Comparison of ENCODE assay signal across 8 cellular contexts in the genomic region with DNA sequence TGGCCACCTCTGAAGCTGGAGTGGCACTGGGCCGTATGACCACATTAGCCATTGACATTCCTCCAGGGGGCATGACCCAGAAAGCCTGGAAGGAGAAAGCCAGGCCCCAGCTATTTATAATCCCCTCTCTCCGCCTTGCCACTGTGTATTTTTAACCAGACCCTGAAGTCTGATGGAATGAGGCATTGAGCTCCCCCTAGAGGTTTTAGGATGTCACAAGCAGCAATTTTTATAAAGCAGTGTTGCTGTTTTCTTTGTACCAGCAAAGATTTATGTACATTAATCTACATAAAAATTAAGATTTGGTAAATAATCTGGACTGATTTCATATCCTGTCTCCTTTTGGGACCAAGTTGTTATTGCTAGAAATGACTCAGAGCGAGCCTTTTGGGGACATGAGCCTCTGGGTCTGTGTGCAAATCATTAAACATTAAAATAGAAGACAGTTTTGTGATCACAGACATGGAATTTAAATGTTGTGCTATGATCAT.
DNase-seq lines count a peak whose midpoint lies in the region; ATAC-seq and TF ChIP-seq lines count a peak whose summit lies in the region.

No MANE protein-coding gene starts in this region.

- no peak overlapping the region for H2AFZ ChIP-seq in neural progenitor cell (replicated peaks)

- H3K36me3 ChIP-seq in neural progenitor cell = no peaks in the 10 kb centered on the region

- no peak overlapping the region for H3K27ac Mint-ChIP-seq in neural progenitor cell

- no peaks in the 10 kb centered on the region for H3K27me3 Mint-ChIP-seq in neural progenitor cell (ENCODE audit: insufficient read depth, low read depth)

- peaks cover 27% of the 10 kb centered on the region for H3K4me1 ChIP-seq in neural progenitor cell

- H3K9me3 ChIP-seq in neural progenitor cell (ENCODE audit: low read depth) = no peaks in the 10 kb centered on the region

- peak; percentile 90 for TF ChIP-seq CTCF in fibroblast of pulmonary artery (IDR thresholded peaks at IDR 0.05; ENCODE audit: low read length, missing control alignments)
- TF ChIP-seq CTCF in neural progenitor cell (IDR thresholded peaks at IDR 0.05) = peak; percentile 87

- no peaks in the 10 kb centered on the region for H3K27me3 ChIP-seq in neural progenitor cell

- no peak overlapping the region for H3K27ac ChIP-seq in neural progenitor cell

- peaks cover 4% of the 10 kb centered on the region for H3K36me3 Mint-ChIP-seq in neural progenitor cell

- no peak overlapping the region for H3K4me3 Mint-ChIP-seq in neural progenitor cell

- H4K20me1 ChIP-seq in neural progenitor cell (ENCODE audit: low read depth) = peaks cover 36% of the 10 kb centered on the region

- H3K4me3 ChIP-seq in fibroblast of pulmonary artery (replicated peaks; ENCODE audit: low read depth, low read length) = no peak overlapping the region
- no peak overlapping the region for H3K4me3 ChIP-seq in neural progenitor cell

- no peaks in the 10 kb centered on the region for H3K9me3 Mint-ChIP-seq in neural progenitor cell

- peaks cover 45% of the 10 kb centered on the region for H3K4me1 Mint-ChIP-seq in neural progenitor cell

- ATAC-seq in HG02759 (IDR thresholded peaks at IDR 0.05; ENCODE audit: unreplicated experiment) (peak; percentile 53), HG02970 (IDR thresholded peaks at IDR 0.05; ENCODE audit: low FRiP score, unreplicated experiment) (no peak)

- peak; percentile 44 for DNase-seq in GM04503 (ENCODE audit: low read depth)
- peak; percentile 75 for DNase-seq in NCI-H146 (lab: John Stamatoyannopoulos, UW)
- peak; percentile 61 for DNase-seq in SKM-1 treated with dmso at 0.1 percent for 144 hours (lab: John Stamatoyannopoulos, UW; ENCODE audit: unreplicated experiment)
- DNase-seq in fibroblast of pulmonary artery (ENCODE audit: low read depth) = peak; percentile 79
- DNase-seq in neural progenitor cell (ENCODE audit: low spot score) = peak; percentile 87
- DNase-seq in activated effector memory CD4-positive, alpha-beta T cell treated with anti-CD3 and anti-CD28 coated beads, Interleukin-2, amount 50 U/mL, for 16 hours = no peak

- no peak overlapping the region for H3K9ac ChIP-seq in neural progenitor cell

- no peaks in the 10 kb centered on the region for H3F3A ChIP-seq in neural progenitor cell (ENCODE audit: low read depth)

- H3K4me2 ChIP-seq in neural progenitor cell = peak overlapping the region; percentile 19

- peaks cover 81% of the 10 kb centered on the region for H3K79me2 ChIP-seq in neural progenitor cell (ENCODE audit: low read depth)
